7 cellular contexts compared by ENCODE assay signal in genomic region chr1:150567717-150568561, GRCh38. TPM values are rescaled to one million over a fixed set of nuclear protein-coding genes. Genes with fewer than 3 reads are reported as not detected.
DNase-seq lines count a peak whose midpoint lies in the region; ATAC-seq and TF ChIP-seq lines count a peak whose summit lies in the region.

No MANE protein-coding gene starts in this region.

- POLR2A ChIA-PET in GM10248 (lab: Yijun Ruan, JAX): interaction anchor here (1.7 to 12.7 kb wide), 2 partner anchors 7 to 62 kb away, joined by 7 to 305 read pairs; partner anchors contain the start of genes ENSA and MCL1

- no peak for TF ChIP-seq CTCF in GM10248 (IDR thresholded peaks at IDR 0.05; ENCODE audit: control extremely low read depth, extremely low read depth, low read depth, missing control alignments)
- TF ChIP-seq CTCF in glutamatergic neuron (IDR thresholded peaks at IDR 0.05; ENCODE audit: partially characterized antibody, unreplicated experiment): no peak

- H3K27ac Mint-ChIP-seq in activated naive CD8-positive, alpha-beta T cell: peak overlapping the region; percentile 98
- H3K27ac Mint-ChIP-seq in glutamatergic neuron (ENCODE audit: unreplicated experiment): peak overlapping the region; percentile 99

- ATAC-seq in HG02885 (IDR thresholded peaks at IDR 0.05; ENCODE audit: poor library complexity, unreplicated experiment): peak; percentile 20

- peaks cover 14% of the 10 kb centered on the region for H3K36me3 Mint-ChIP-seq in activated naive CD8-positive, alpha-beta T cell
- peaks cover 5% of the 10 kb centered on the region for H3K36me3 Mint-ChIP-seq in glutamatergic neuron (ENCODE audit: unreplicated experiment)

- no peaks in the 10 kb centered on the region for H3K9me3 Mint-ChIP-seq in activated naive CD8-positive, alpha-beta T cell (ENCODE audit: low read depth)
- peaks cover 17% of the 10 kb centered on the region for H3K9me3 Mint-ChIP-seq in glutamatergic neuron (ENCODE audit: unreplicated experiment)

- no peaks in the 10 kb centered on the region for H3K27me3 Mint-ChIP-seq in activated naive CD8-positive, alpha-beta T cell
- H3K27me3 Mint-ChIP-seq in glutamatergic neuron (ENCODE audit: unreplicated experiment): peaks cover 17% of the 10 kb centered on the region

- peak overlapping the region; percentile 85 for H3K4me3 Mint-ChIP-seq in activated naive CD8-positive, alpha-beta T cell
- H3K4me3 Mint-ChIP-seq in glutamatergic neuron (ENCODE audit: unreplicated experiment): peak overlapping the region; percentile 86

- CTCF ChIA-PET in GM10248 (lab: Yijun Ruan, JAX): interaction anchor here (1.1 to 10.8 kb wide), 9 partner anchors 8 to 311 kb away, joined by 3 to 149 read pairs (median 5); partner anchors contain the start of gene MCL1

- peaks cover 90% of the 10 kb centered on the region for H3K4me1 Mint-ChIP-seq in activated naive CD8-positive, alpha-beta T cell (ENCODE audit: low read depth)
- peaks cover 43% of the 10 kb centered on the region for H3K4me1 Mint-ChIP-seq in glutamatergic neuron (ENCODE audit: low read depth, unreplicated experiment)

- peak; percentile 18 for DNase-seq in GM10248 (ENCODE audit: extremely low spot score)
- peak; percentile 79 to 92 for DNase-seq in NCI-H526 (lab: John Stamatoyannopoulos, UW)
- peak; percentile 83 for DNase-seq in glutamatergic neuron
- peak; percentile 95 for DNase-seq in non-pigmented ciliary epithelial cell (ENCODE audit: low read depth)
- DNase-seq in NCI-H1436 treated with DMSO at 0.1 percent for 48 hours (lab: John Stamatoyannopoulos, UW): no peak

RNA-seq across cellular contexts. Expression of gene MCL1, which starts 11.5 kb away (rescaled TPM):
- 154 TPM for total RNA-seq in glutamatergic neuron (ENCODE audit: unreplicated experiment)

RNA-seq across cellular contexts. Expression of gene ADAMTSL4, which starts 18.7 kb away (rescaled TPM):
- total RNA-seq in glutamatergic neuron (ENCODE audit: unreplicated experiment): 0.25 TPM

RNA-seq across cellular contexts. Expression of gene FALEC, which starts 52.4 kb away (rescaled TPM):
- total RNA-seq in glutamatergic neuron (ENCODE audit: unreplicated experiment): not detected
